Comparison of ENCODE assay signal across 13 cellular contexts in genomic region chr13:113582841-113583631, GRCh38. TPM values are rescaled to one million over a fixed set of nuclear protein-coding genes. Genes with fewer than 3 reads are reported as not detected.
DNase-seq lines count a peak whose midpoint lies in the region; ATAC-seq and TF ChIP-seq lines count a peak whose summit lies in the region.
"Had no signal": no experiment of that assay in that cellular context is flagged by ENCODE, and none has a peak within 500 bp of the region (broad histone marks: within the 10 kb centered on the region; RNA-seq: fewer than 3 reads in every experiment).

No MANE protein-coding gene starts in this region.

- no peak overlapping the region for H3K27ac ChIP-seq in stomach

- no peak for TF ChIP-seq POLR2A in stomach (IDR thresholded peaks at IDR 0.05)

- TF ChIP-seq CTCF in stomach (IDR thresholded peaks at IDR 0.05): no peak

- H3K9me3 Mint-ChIP-seq in activated naive CD4-positive, alpha-beta T cell treated with anti-CD3 and anti-CD28 coated beads for 36 hours: peaks cover 3% of the 10 kb centered on the region

- H3K4me1 ChIP-seq in stomach: peaks cover 15 to 33% (median 24%) of the 10 kb centered on the region in 4 donors

- H3K36me3 Mint-ChIP-seq in activated naive CD4-positive, alpha-beta T cell treated with anti-CD3 and anti-CD28 coated beads for 36 hours (ENCODE audit: low read depth): peaks cover 26% of the 10 kb centered on the region

- H3K27ac Mint-ChIP-seq in activated naive CD4-positive, alpha-beta T cell treated with anti-CD3 and anti-CD28 coated beads for 36 hours: no peak overlapping the region

- peaks cover 27% of the 10 kb centered on the region for H3K4me1 Mint-ChIP-seq in activated naive CD4-positive, alpha-beta T cell treated with anti-CD3 and anti-CD28 coated beads for 36 hours (ENCODE audit: low read depth)

- CTCF ChIA-PET in activated naive CD4-positive, alpha-beta T cell treated with anti-CD3 and anti-CD28 coated beads for 36 hours (lab: Charles Lee): no interaction called here

- peak; percentile 2 for DNase-seq in activated naive CD4-positive, alpha-beta T cell treated with anti-CD3 and anti-CD28 coated beads for 36 hours
- no peak for DNase-seq in activated naive CD4-positive, alpha-beta T cell treated with anti-CD3 and anti-CD28 coated beads, Interleukin-2, amount 50 U/mL, for 16 hours
- DNase-seq in activated T-cell treated with anti-CD3 and anti-CD28 coated beads, Interleukin-2, amount 50 U/mL, for 48 hours: peak; percentile 9 to 14
- DNase-seq in left kidney (ENCODE audit: low read depth, low spot score): peak; percentile 34
- DNase-seq in stomach: peak; percentile 22
- no peak for DNase-seq in foreskin melanocyte
- DNase-seq: activated gamma-delta T cell; effector memory CD4-positive, alpha-beta T cell; GDM1; KBM-7; occipital lobe had no signal

- intact Hi-C loops in activated naive CD4-positive, alpha-beta T cell treated with anti-CD3 and anti-CD28 coated beads for 36 hours (cut with micrococcal nuclease): no loop called here
- intact Hi-C loops in stomach (cut with DNase I; ENCODE audit: low total_unique reads): no loop called here

- H3K36me3 ChIP-seq in stomach: peaks cover 3 to 17% (median 10%) of the 10 kb centered on the region in 4 donors

- no peak overlapping the region for H3K4me3 ChIP-seq in stomach

- 71 to 84% (median 75%) methylated on average over 31 to 38 of the region's 38 CpGs for WGBS in stomach, 5 donors

- peak overlapping the region; percentile 61 for H3K4me3 Mint-ChIP-seq in activated naive CD4-positive, alpha-beta T cell treated with anti-CD3 and anti-CD28 coated beads for 36 hours

- H3K27me3 Mint-ChIP-seq in activated naive CD4-positive, alpha-beta T cell treated with anti-CD3 and anti-CD28 coated beads for 36 hours (ENCODE audit: low read depth): no peaks in the 10 kb centered on the region

- no peak for TF ChIP-seq EP300 in stomach (IDR thresholded peaks at IDR 0.05)

- ATAC-seq in GM21619 (IDR thresholded peaks at IDR 0.05; ENCODE audit: unreplicated experiment): no peak
- no peak for ATAC-seq in HG02870 (IDR thresholded peaks at IDR 0.05; ENCODE audit: unreplicated experiment)

- no peaks in the 10 kb centered on the region for H3K27me3 ChIP-seq in stomach

- peaks cover 0 to under 1% (median 0%) of the 10 kb centered on the region in 4 donors for H3K9me3 ChIP-seq in stomach

RNA-seq across cellular contexts. Expression of gene TFDP1, which starts 1.5 kb away (rescaled TPM):
- total RNA-seq in activated naive CD4-positive, alpha-beta T cell treated with anti-CD3 and anti-CD28 coated beads for 36 hours: 100 to 1,000 TPM; 157 to 161 TPM
- total RNA-seq in stomach: 100 to 1,000 TPM in 2 of 5 donors, 10 to 100 TPM in 3; 35.3 to 207 (median 59.1) TPM
- polyA plus RNA-seq in stomach: 10 to 100 TPM; 27.3 to 57.2 (median 55.3) TPM

Comparison
In these comparisons a context has a peak if more than half of its experiments do, and no peak if none do; other contexts are left out.
1. DNase-seq: peak in activated naive CD4-positive, alpha-beta T cell treated with anti-CD3 and anti-CD28 coated beads for 36 hours (single experiment), activated T-cell treated with anti-CD3 and anti-CD28 coated beads, Interleukin-2, amount 50 U/mL, for 48 hours (2 of 2), left kidney (single experiment) and stomach (single experiment); none in activated naive CD4-positive, alpha-beta T cell treated with anti-CD3 and anti-CD28 coated beads, Interleukin-2, amount 50 U/mL, for 16 hours (single experiment) and foreskin melanocyte (single experiment).